In the genomic region with DNA sequence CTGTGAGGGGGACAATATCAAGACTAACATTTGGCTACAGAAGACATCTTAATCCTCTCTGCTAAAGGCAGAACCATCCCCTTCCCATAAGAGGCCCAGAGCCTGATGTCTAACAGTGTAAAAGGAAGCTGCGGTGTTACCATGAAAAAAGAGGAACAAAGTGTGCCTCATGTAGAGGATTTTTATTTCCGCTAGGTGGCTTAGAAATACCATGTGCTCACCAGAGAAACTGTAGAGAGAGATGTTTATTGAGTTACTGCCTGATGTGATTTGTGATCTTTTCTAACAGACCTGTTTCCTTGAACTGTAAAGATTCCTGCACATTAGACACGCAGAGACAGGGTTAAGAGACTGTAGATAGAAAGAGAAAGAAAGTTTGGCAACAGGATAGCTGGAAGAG, we compare ENCODE assay signal across 8 cellular contexts. TPM values are rescaled to one million over a fixed set of nuclear protein-coding genes. Genes with fewer than 3 reads are reported as not detected.
DNase-seq lines count a peak whose midpoint lies in the region; ATAC-seq and TF ChIP-seq lines count a peak whose summit lies in the region.

No MANE protein-coding gene starts in this region.

- no peak overlapping the region for H3K4me3 ChIP-seq in SK-N-SH (ENCODE audit: low read depth in 2 of 2, low read length in 1 of 2)
- H3K4me3 ChIP-seq in mesenchymal stem cell (ENCODE audit: insufficient read depth in 1 of 2, low read depth in 1 of 2, low read length in 2 of 2), result no peak overlapping the region

- no peak overlapping the region for H4K91ac ChIP-seq in mesenchymal stem cell (ENCODE audit: low read length)

- H2AK5ac ChIP-seq in mesenchymal stem cell (ENCODE audit: low read length, severe bottlenecking), result no peak overlapping the region

- H3K9ac ChIP-seq in SK-N-SH (no peak overlapping the region), mesenchymal stem cell (ENCODE audit: low read length) (no peak overlapping the region)

- H3K4me1 ChIP-seq in SK-N-SH (ENCODE audit: control insufficient read depth in 1 of 2, insufficient read depth in 2 of 2, low read depth in 1 of 2, low read length in 1 of 2) (no peaks in the 10 kb centered on the region), mesenchymal stem cell (ENCODE audit: control insufficient read depth, insufficient read depth, low read depth, low read length) (no peaks in the 10 kb centered on the region)

- WGBS in SK-N-SH (ENCODE audit: low lambda C conversion rate), result 1% methylated on average over 3 of the region's 3 CpGs
- whole genome bisulfite sequencing in mesenchymal stem cell, result 44% methylated on average over 3 of the region's 3 CpGs

- H2AFZ ChIP-seq in SK-N-SH (ENCODE audit: low read depth) (no peak overlapping the region), mesenchymal stem cell (ENCODE audit: low read depth, low read length) (no peak overlapping the region)

- H3K4ac ChIP-seq in mesenchymal stem cell (ENCODE audit: low read depth in 1 of 2, low read length in 2 of 2), result no peak overlapping the region

- no peaks in the 10 kb centered on the region for H3K79me1 ChIP-seq in mesenchymal stem cell (replicated peaks; ENCODE audit: low read length, poor library complexity, severe bottlenecking)

- ATAC-seq in HG03097 (IDR thresholded peaks at IDR 0.05; ENCODE audit: low FRiP score, unreplicated experiment), result peak; percentile 59

- H3K18ac ChIP-seq in mesenchymal stem cell (ENCODE audit: low read depth in 1 of 2, low read length in 2 of 2), result no peak overlapping the region

- no peaks in the 10 kb centered on the region for H3K9me3 ChIP-seq in SK-N-SH
- H3K9me3 ChIP-seq in mesenchymal stem cell (ENCODE audit: control insufficient read depth, low read length), result no peaks in the 10 kb centered on the region

- CTCF ChIA-PET in SK-N-SH (lab: Yijun Ruan, JAX), result interaction anchor here (0.8 kb wide), 1 partner anchor 16 kb away, joined by 3 read pairs; no protein-coding TSS in a partner anchor

- H3K4me2 ChIP-seq in SK-N-SH (no peak overlapping the region), mesenchymal stem cell (ENCODE audit: low read length, poor library complexity, severe bottlenecking) (no peak overlapping the region)

- H4K8ac ChIP-seq in mesenchymal stem cell (ENCODE audit: low read length), result no peak overlapping the region

- no peaks in the 10 kb centered on the region; the same call in 1 of the 2 replicates for H3K27me3 ChIP-seq in SK-N-SH (ENCODE audit: insufficient read depth)
- H3K27me3 ChIP-seq in mesenchymal stem cell (ENCODE audit: control insufficient read depth in 1 of 2, insufficient read depth in 1 of 2, low read length in 2 of 2), result no peaks in the 10 kb centered on the region

- no peak overlapping the region for H2BK15ac ChIP-seq in mesenchymal stem cell (ENCODE audit: low read depth, poor library complexity, severe bottlenecking)

- H2BK12ac ChIP-seq in mesenchymal stem cell (ENCODE audit: low read length in 2 of 2), result no peak overlapping the region

- H3K14ac ChIP-seq in mesenchymal stem cell (ENCODE audit: low read length in 2 of 2), result no peak overlapping the region

- no peak overlapping the region for H3K23ac ChIP-seq in mesenchymal stem cell (ENCODE audit: low read length in 2 of 2)

- H3K27ac ChIP-seq in SK-N-SH (ENCODE audit: low read depth in 2 of 2, low read length in 1 of 2), result no peak overlapping the region
- no peak overlapping the region for H3K27ac ChIP-seq in mesenchymal stem cell (ENCODE audit: low read length, poor library complexity, severe bottlenecking)

- no peak overlapping the region for H2BK5ac ChIP-seq in mesenchymal stem cell (ENCODE audit: low read depth, low read length, poor library complexity, severe bottlenecking)

- no peaks in the 10 kb centered on the region for H3K79me2 ChIP-seq in SK-N-SH (ENCODE audit: insufficient read depth)

- DNase-seq in NCI-H1694 treated with DMSO at 0.1 percent for 48 hours (lab: John Stamatoyannopoulos, UW) (peak; percentile 15), NCI-H1694 (lab: John Stamatoyannopoulos, UW) (no peak), SK-N-SH (peak; percentile 0), mesenchymal stem cell (peak; percentile 3), AG08395 (ENCODE audit: low spot score) (no peak), HPDE6-E6E7 (ENCODE audit: extremely low spot score) (no peak)
- no peak for DNase-seq in activated CD8-positive, alpha-beta memory T cell treated with anti-CD3 and anti-CD28 coated beads for 24 hours

- H3K36me3 ChIP-seq in SK-N-SH (replicated peaks in 1 of 2; ENCODE audit: control insufficient read depth in 1 of 2, insufficient read depth in 2 of 2, low read length in 1 of 2) (no peaks in the 10 kb centered on the region), mesenchymal stem cell (ENCODE audit: control insufficient read depth in 1 of 2, insufficient read depth in 2 of 2, low read depth in 1 of 2, low read length in 2 of 2) (no peaks in the 10 kb centered on the region)

- H2BK120ac ChIP-seq in mesenchymal stem cell (ENCODE audit: low read depth, low read length), result no peak overlapping the region

- TF ChIP-seq EP300 in SK-N-SH (IDR thresholded peaks at IDR 0.05; ENCODE audit: borderline replicate concordance in 1 of 2, low read depth in 1 of 2, low read length in 1 of 2), result no peak

- peak; percentile 49 for TF ChIP-seq CTCF in SK-N-SH (IDR thresholded peaks at IDR 0.05)

- H3K9me2 ChIP-seq in SK-N-SH, result no peaks in the 10 kb centered on the region

- no peaks in the 10 kb centered on the region for H3F3A ChIP-seq in SK-N-SH (replicated peaks; ENCODE audit: insufficient read depth)

- H4K20me1 ChIP-seq in SK-N-SH (ENCODE audit: insufficient read depth), result no peaks in the 10 kb centered on the region

- TF ChIP-seq RAD21 in SK-N-SH (IDR thresholded peaks at IDR 0.05; ENCODE audit: low read length), result peak; percentile 32

- POLR2A ChIA-PET in SK-N-SH (lab: Yijun Ruan, JAX), result no interaction called here

TF ChIP-seq in SK-N-SH, 30 proteins besides CTCF, POLR2A, EP300 and RAD21:
- TF ChIP-seq GABPA (IDR thresholded peaks at IDR 0.05; ENCODE audit: low read depth), result no peak
- TF ChIP-seq TCF12 (IDR thresholded peaks at IDR 0.05), result no peak
- no peak for TF ChIP-seq YY1 (IDR thresholded peaks at IDR 0.05; ENCODE audit: low read depth)
- TF ChIP-seq, protein P1, sequence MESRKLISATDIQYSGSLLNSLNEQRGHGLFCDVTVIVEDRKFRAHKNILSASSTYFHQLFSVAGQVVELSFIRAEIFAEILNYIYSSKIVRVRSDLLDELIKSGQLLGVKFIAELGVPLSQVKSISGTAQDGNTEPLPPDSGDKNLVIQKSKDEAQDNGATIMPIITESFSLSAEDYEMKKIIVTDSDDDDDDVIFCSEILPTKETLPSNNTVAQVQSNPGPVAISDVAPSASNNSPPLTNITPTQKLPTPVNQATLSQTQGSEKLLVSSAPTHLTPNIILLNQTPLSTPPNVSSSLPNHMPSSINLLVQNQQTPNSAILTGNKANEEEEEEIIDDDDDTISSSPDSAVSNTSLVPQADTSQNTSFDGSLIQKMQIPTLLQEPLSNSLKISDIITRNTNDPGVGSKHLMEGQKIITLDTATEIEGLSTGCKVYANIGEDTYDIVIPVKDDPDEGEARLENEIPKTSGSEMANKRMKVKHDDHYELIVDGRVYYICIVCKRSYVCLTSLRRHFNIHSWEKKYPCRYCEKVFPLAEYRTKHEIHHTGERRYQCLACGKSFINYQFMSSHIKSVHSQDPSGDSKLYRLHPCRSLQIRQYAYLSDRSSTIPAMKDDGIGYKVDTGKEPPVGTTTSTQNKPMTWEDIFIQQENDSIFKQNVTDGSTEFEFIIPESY (IDR thresholded peaks at IDR 0.05; ENCODE audit: borderline replicate concordance, low read depth), result no peak
- no peak for TF ChIP-seq RXRA (IDR thresholded peaks at IDR 0.05; ENCODE audit: borderline replicate concordance, low read depth)
- TF ChIP-seq JUND (IDR thresholded peaks at IDR 0.05), result no peak
- TF ChIP-seq RCOR1 (IDR thresholded peaks at IDR 0.05; ENCODE audit: low read length), result no peak
- TF ChIP-seq SIN3A (IDR thresholded peaks at IDR 0.05; ENCODE audit: borderline replicate concordance, low read depth, low read length), result no peak
TF ChIP-seq in SK-N-SH: peak in this region for 0.

RNA-seq across cellular contexts. Expression of a gene that starts 22.1 kb away (rescaled TPM):
- polyA plus RNA-seq in SK-N-SH (2012; rRNA removed), result not detected in 2 replicates
- not detected in 2 replicates for polyA plus RNA-seq in SK-N-SH (2012; cell fraction: cytosol; rRNA removed)
- polyA plus RNA-seq in SK-N-SH (2012; cell fraction: nucleus; rRNA removed), result not detected in 2 replicates
- polyA plus RNA-seq in mesenchymal stem cell (2013, experiment 1 of 2), result not detected
- not detected for polyA plus RNA-seq in mesenchymal stem cell (2013, experiment 2 of 2)

RNA-seq across cellular contexts. Expression of a gene that starts 41.3 kb away (rescaled TPM):
- polyA plus RNA-seq in SK-N-SH (2012; rRNA removed), result not detected in 2 replicates
- polyA plus RNA-seq in SK-N-SH (2012; cell fraction: cytosol; rRNA removed), result not detected in 2 replicates
- polyA plus RNA-seq in SK-N-SH (2012; cell fraction: nucleus; rRNA removed), result not detected in 2 replicates
- not detected for polyA plus RNA-seq in mesenchymal stem cell (2013, experiment 1 of 2)
- polyA plus RNA-seq in mesenchymal stem cell (2013, experiment 2 of 2), result not detected

RNA-seq across cellular contexts. Expression of a gene that starts 58.0 kb away (rescaled TPM):
- not detected in 2 replicates for polyA plus RNA-seq in SK-N-SH (2012; rRNA removed)
- not detected in 2 replicates for polyA plus RNA-seq in SK-N-SH (2012; cell fraction: cytosol; rRNA removed)
- not detected in 2 replicates for polyA plus RNA-seq in SK-N-SH (2012; cell fraction: nucleus; rRNA removed)
- not detected for polyA plus RNA-seq in mesenchymal stem cell (2013, experiment 1 of 2)
- not detected for polyA plus RNA-seq in mesenchymal stem cell (2013, experiment 2 of 2)

Comparison
In these comparisons a context has a peak if more than half of its experiments do, and no peak if none do; other contexts are left out.
1. DNase-seq: peak in NCI-H1694 treated with DMSO at 0.1 percent for 48 hours (single experiment), SK-N-SH (single experiment) and mesenchymal stem cell (single experiment); none in NCI-H1694 (single experiment), AG08395 (single experiment), HPDE6-E6E7 (single experiment) and activated CD8-positive, alpha-beta memory T cell treated with anti-CD3 and anti-CD28 coated beads for 24 hours (single experiment).